Comparison of ENCODE assay signal across 10 cellular contexts in genomic region chr6:98824163-98824906, GRCh38. TPM values are rescaled to one million over a fixed set of nuclear protein-coding genes. Genes with fewer than 3 reads are reported as not detected.
DNase-seq lines count a peak whose midpoint lies in the region; ATAC-seq and TF ChIP-seq lines count a peak whose summit lies in the region.
"Had no signal": no experiment of that assay in that cellular context is flagged by ENCODE, and none has a peak within 500 bp of the region (broad histone marks: within the 10 kb centered on the region; RNA-seq: fewer than 3 reads in every experiment).

No MANE protein-coding gene starts in this region.

- H3K9me3 Mint-ChIP-seq in progenitor cell of endocrine pancreas (ENCODE audit: low read depth), result no peaks in the 10 kb centered on the region

- H4K20me1 ChIP-seq in hepatocyte (ENCODE audit: insufficient read depth, poor library complexity, severe bottlenecking), result no peaks in the 10 kb centered on the region

- H3K36me3 Mint-ChIP-seq in T-helper 17 cell (ENCODE audit: low read depth), result peaks cover 5% of the 10 kb centered on the region
- no peaks in the 10 kb centered on the region for H3K36me3 Mint-ChIP-seq in progenitor cell of endocrine pancreas (ENCODE audit: insufficient read depth)

- H2AFZ ChIP-seq in hepatocyte, result no peak overlapping the region

- no peak for ATAC-seq in T-helper 17 cell
- ATAC-seq in HG03159 (IDR thresholded peaks at IDR 0.05; ENCODE audit: unreplicated experiment), result no peak
- no peak for ATAC-seq in HG03432 (IDR thresholded peaks at IDR 0.05; ENCODE audit: unreplicated experiment)
- ATAC-seq in HG02623 (IDR thresholded peaks at IDR 0.05; ENCODE audit: unreplicated experiment), result no peak

- no peaks in the 10 kb centered on the region for H3K79me2 ChIP-seq in hepatocyte

- peak overlapping the region; percentile 78 for H3K4me2 ChIP-seq in hepatocyte

- H3K27me3 ChIP-seq in hepatocyte, result peaks cover 96% of the 10 kb centered on the region

- TF ChIP-seq CTCF in HEK293 (tag by site-specific recombination; IDR thresholded peaks at IDR 0.05) (no peak), hepatocyte (IDR thresholded peaks at IDR 0.05; ENCODE audit: poor library complexity) (no peak), progenitor cell of endocrine pancreas (IDR thresholded peaks at IDR 0.05; ENCODE audit: unreplicated experiment) (no peak)

- peak overlapping the region; percentile 49 for H3K4me3 ChIP-seq in HEK293 (ENCODE audit: low read depth, low read length)
- H3K4me3 ChIP-seq in hepatocyte, result no peak overlapping the region
- H3K4me3 ChIP-seq: prostate gland had no signal

- H3K4me1 ChIP-seq in HEK293 (ENCODE audit: control insufficient read depth, insufficient read depth, low read length) (peaks cover 11% of the 10 kb centered on the region), hepatocyte (ENCODE audit: insufficient read depth) (peaks cover 14% of the 10 kb centered on the region)
- H3K4me1 ChIP-seq: prostate gland had no signal

- CTCF ChIA-PET in HEK293 (lab: Yijun Ruan, JAX), result interaction anchor here (0.7 to 1.0 kb wide), 2 partner anchors 295 to 408 kb away, joined by 3 to 4 read pairs; no protein-coding TSS in a partner anchor

- H3K9me2 ChIP-seq in hepatocyte (replicated peaks; ENCODE audit: insufficient read depth), result no peaks in the 10 kb centered on the region

- H3K4me3 Mint-ChIP-seq in T-helper 17 cell (peak overlapping the region; percentile 51), progenitor cell of endocrine pancreas (ENCODE audit: low read depth) (peak overlapping the region; percentile 65)

- peaks cover 20% of the 10 kb centered on the region for H3K4me1 Mint-ChIP-seq in T-helper 17 cell
- H3K4me1 Mint-ChIP-seq in progenitor cell of endocrine pancreas (ENCODE audit: low read depth), result peaks cover 22% of the 10 kb centered on the region

- no peaks in the 10 kb centered on the region for H3K9me3 ChIP-seq in HEK293 (ENCODE audit: control insufficient read depth, insufficient read depth, low read depth, low read length)
- no peaks in the 10 kb centered on the region for H3K9me3 ChIP-seq in T-helper 17 cell (ENCODE audit: control insufficient read depth, low read length, poor library complexity, severe bottlenecking)
- H3K9me3 ChIP-seq in hepatocyte (ENCODE audit: low read depth), result no peaks in the 10 kb centered on the region
- H3K9me3 ChIP-seq: prostate gland had no signal

- peaks cover 89% of the 10 kb centered on the region for H3K27me3 Mint-ChIP-seq in T-helper 17 cell
- peaks cover 94% of the 10 kb centered on the region for H3K27me3 Mint-ChIP-seq in progenitor cell of endocrine pancreas

- DNase-seq in T-helper 17 cell, result no peak
- no peak for DNase-seq in hepatocyte (ENCODE audit: low spot score)
- no peak for DNase-seq in progenitor cell of endocrine pancreas (ENCODE audit: low spot score, unreplicated experiment)
- DNase-seq in DMS79 (lab: John Stamatoyannopoulos, UW), result no peak

- POLR2A ChIA-PET in HEK293 (lab: Yijun Ruan, JAX), result interaction anchor here (1.5 kb wide), 1 partner anchor 10 kb away, joined by 4 read pairs; the partner anchor contains the start of gene POU3F2

- no peak overlapping the region for H3K27ac Mint-ChIP-seq in T-helper 17 cell
- no peak overlapping the region for H3K27ac Mint-ChIP-seq in progenitor cell of endocrine pancreas

- H3K36me3 ChIP-seq in HEK293 (ENCODE audit: control insufficient read depth in 2 of 2, insufficient read depth in 1 of 2, low read length in 2 of 2) (no peaks in the 10 kb centered on the region), hepatocyte (replicated peaks; ENCODE audit: insufficient read depth, low read depth) (no peaks in the 10 kb centered on the region)
- H3K36me3 ChIP-seq: prostate gland had no signal

- WGBS in hepatocyte (ENCODE audit: low lambda C conversion rate, missing lambda C conversion rate), result 1% methylated on average over 35 of the region's 45 CpGs

- H3K27ac ChIP-seq in HEK293 (ENCODE audit: extremely low read depth, low read depth, low read length) (peak overlapping the region; percentile 92), hepatocyte (no peak overlapping the region)
- H3K27ac ChIP-seq: prostate gland, VCaP had no signal

TF ChIP-seq in HEK293, 187 proteins besides CTCF, POLR2A, EP300 and RAD21 (continues in another document):
- TF ChIP-seq KLF7 (tag by site-specific recombination; IDR thresholded peaks at IDR 0.05; ENCODE audit: borderline replicate concordance) (no peak), ZNF133 (tag by site-specific recombination; IDR thresholded peaks at IDR 0.05) (no peak), ZBTB20 (tag by site-specific recombination; IDR thresholded peaks at IDR 0.05) (peak; percentile 85), SP3 (tag by site-specific recombination; IDR thresholded peaks at IDR 0.05) (peak; percentile 52), ZBTB8A (tag by site-specific recombination; IDR thresholded peaks at IDR 0.05) (peak; percentile 24; the same call in 1 of the 2 replicates), KLF9 (tag by site-specific recombination; IDR thresholded peaks at IDR 0.05; ENCODE audit: low read depth) (0 out of 2 replicates have a peak, but pooled peaks have one; percentile 12), ZSCAN4 (tag by site-specific recombination; IDR thresholded peaks at IDR 0.05) (no peak), ZNF76 (tag by site-specific recombination; IDR thresholded peaks at IDR 0.05; ENCODE audit: borderline replicate concordance, low read depth) (peak; percentile 60; the same call in 1 of the 2 replicates), ZNF701 (tag by site-specific recombination; IDR thresholded peaks at IDR 0.05) (no peak), ZNF146 (tag by site-specific recombination; IDR thresholded peaks at IDR 0.05) (no peak), SALL2 (tag by site-specific recombination; IDR thresholded peaks at IDR 0.05; ENCODE audit: borderline replicate concordance) (no peak), ZNF121 (tag by site-specific recombination; IDR thresholded peaks at IDR 0.05) (no peak), KLF10 (tag by site-specific recombination; IDR thresholded peaks at IDR 0.05) (no peak), SCRT2 (tag by site-specific recombination; IDR thresholded peaks at IDR 0.05) (no peak), WT1 (tag by site-specific recombination; IDR thresholded peaks at IDR 0.05) (no peak), MZF1 (tag by site-specific recombination; IDR thresholded peaks at IDR 0.05; ENCODE audit: borderline replicate concordance) (peak; percentile 86), ZNF585B (tag by site-specific recombination; IDR thresholded peaks at IDR 0.05) (no peak), BCL11A (tag by site-specific recombination; IDR thresholded peaks at IDR 0.05; ENCODE audit: low read depth) (no peak), HIC1 (tag by site-specific recombination; IDR thresholded peaks at IDR 0.05) (no peak), ZNF561 (tag by site-specific recombination; IDR thresholded peaks at IDR 0.05; ENCODE audit: borderline replicate concordance) (peak; percentile 78; the same call in 1 of the 2 replicates), ZNF621 (tag by site-specific recombination; IDR thresholded peaks at IDR 0.05) (no peak), ZXDB (tag by site-specific recombination; IDR thresholded peaks at IDR 0.05) (peak; percentile 64), ZNF677 (tag by site-specific recombination; IDR thresholded peaks at IDR 0.05) (no peak), ZNF394 (tag by site-specific recombination; IDR thresholded peaks at IDR 0.05; ENCODE audit: borderline replicate concordance) (peak; percentile 14), ZNF292 (tag by site-specific recombination; IDR thresholded peaks at IDR 0.05; ENCODE audit: borderline replicate concordance, low read depth) (no peak)
- TF ChIP-seq, protein P1, sequence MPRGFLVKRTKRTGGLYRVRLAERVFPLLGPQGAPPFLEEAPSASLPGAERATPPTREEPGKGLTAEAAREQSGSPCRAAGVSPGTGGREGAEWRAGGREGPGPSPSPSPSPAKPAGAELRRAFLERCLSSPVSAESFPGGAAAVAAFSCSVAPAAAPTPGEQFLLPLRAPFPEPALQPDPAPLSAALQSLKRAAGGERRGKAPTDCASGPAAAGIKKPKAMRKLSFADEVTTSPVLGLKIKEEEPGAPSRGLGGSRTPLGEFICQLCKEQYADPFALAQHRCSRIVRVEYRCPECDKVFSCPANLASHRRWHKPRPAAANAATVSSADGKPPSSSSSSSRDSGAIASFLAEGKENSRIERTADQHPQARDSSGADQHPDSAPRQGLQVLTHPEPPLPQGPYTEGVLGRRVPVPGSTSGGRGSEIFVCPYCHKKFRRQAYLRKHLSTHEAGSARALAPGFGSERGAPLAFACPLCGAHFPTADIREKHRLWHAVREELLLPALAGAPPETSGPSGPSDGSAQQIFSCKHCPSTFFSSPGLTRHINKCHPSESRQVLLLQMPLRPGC (tag by site-specific recombination; IDR thresholded peaks at IDR 0.05), result no peak

RNA-seq across cellular contexts. Expression of gene POU3F2, which starts 10.0 kb away (rescaled TPM):
- not detected for total RNA-seq in T-helper 17 cell
- total RNA-seq in hepatocyte, result 0.08 and 0.13 TPM in 2 replicates
- polyA plus RNA-seq in hepatocyte, result not detected in 2 replicates
- total RNA-seq in progenitor cell of endocrine pancreas, result 1.4 and 1.5 TPM in 2 replicates
- total RNA-seq: prostate gland had no signal
